In genomic region chr15:70703066-70703465, GRCh38 we compare ENCODE assay signal across 12 cellular contexts.
DNase-seq lines count a peak whose midpoint lies in the region; ATAC-seq, FAIRE-seq and TF ChIP-seq lines count a peak whose summit lies in the region.
"Had no signal": no experiment of that assay in that cellular context is flagged by ENCODE, and none has a peak within 500 bp of the region (broad histone marks: within the 10 kb centered on the region; RNA-seq: fewer than 3 reads in every experiment).

No MANE protein-coding gene starts in this region.

- peaks cover 6% of the 10 kb centered on the region for H3K79me1 ChIP-seq in mesenchymal stem cell (replicated peaks; ENCODE audit: low read length, poor library complexity, severe bottlenecking)

- H3K23ac ChIP-seq in mesenchymal stem cell (ENCODE audit: low read length in 2 of 2) = no peak overlapping the region

- no peak overlapping the region for H2AFZ ChIP-seq in astrocyte (ENCODE audit: low read depth, low read length)
- no peak overlapping the region for H2AFZ ChIP-seq in mesenchymal stem cell (ENCODE audit: low read depth, low read length)

- H3K36me3 Mint-ChIP-seq in HFFc6 (ENCODE audit: low read depth) = peaks cover 21% of the 10 kb centered on the region
- H3K36me3 Mint-ChIP-seq in astrocyte (ENCODE audit: low read depth, unreplicated experiment) = peaks cover 4% of the 10 kb centered on the region
- H3K36me3 Mint-ChIP-seq: CD4-positive, CD25-positive, alpha-beta regulatory T cell had no signal

- H3K4me3 Mint-ChIP-seq in HFFc6 (peak overlapping the region; percentile 81; the same call in 1 of the 2 replicates), astrocyte (ENCODE audit: unreplicated experiment) (peak overlapping the region; percentile 54)
- H3K4me3 Mint-ChIP-seq: CD4-positive, CD25-positive, alpha-beta regulatory T cell; memory B cell had no signal

- H3K9me3 ChIP-seq in astrocyte (ENCODE audit: insufficient read depth, low read depth, low read length) = no peaks in the 10 kb centered on the region
- H3K9me3 ChIP-seq in mesenchymal stem cell (ENCODE audit: control insufficient read depth, low read length) = no peaks in the 10 kb centered on the region
- H3K9me3 ChIP-seq in thyroid gland = no peaks in the 10 kb centered on the region

- no peak overlapping the region for H2BK15ac ChIP-seq in mesenchymal stem cell (ENCODE audit: low read depth, poor library complexity, severe bottlenecking)

- peaks cover 3% of the 10 kb centered on the region for H4K20me1 ChIP-seq in astrocyte (ENCODE audit: insufficient read depth, low read length)

- H3K9me3 Mint-ChIP-seq in HFFc6 = no peaks in the 10 kb centered on the region
- H3K9me3 Mint-ChIP-seq in astrocyte (ENCODE audit: unreplicated experiment) = no peaks in the 10 kb centered on the region
- H3K9me3 Mint-ChIP-seq: CD4-positive, CD25-positive, alpha-beta regulatory T cell had no signal

- no peaks in the 10 kb centered on the region; the same call in 1 of the 2 replicates for H3K27me3 Mint-ChIP-seq in HFFc6 (ENCODE audit: insufficient read depth)
- H3K27me3 Mint-ChIP-seq in astrocyte (ENCODE audit: low read depth, unreplicated experiment) = no peaks in the 10 kb centered on the region

- WGBS in mesenchymal stem cell = no CpG with 5 or more reads among the region's 2 CpGs
- 66 to 74% methylated on average over 2 of the region's 2 CpGs for WGBS in thyroid gland, 2 donors

- no peaks in the 10 kb centered on the region for H3K27me3 ChIP-seq in astrocyte (ENCODE audit: insufficient read depth, low read length)
- H3K27me3 ChIP-seq in mesenchymal stem cell (ENCODE audit: control insufficient read depth in 1 of 2, insufficient read depth in 1 of 2, low read length in 2 of 2) = no peaks in the 10 kb centered on the region
- H3K27me3 ChIP-seq in thyroid gland = no peaks in the 10 kb centered on the region

- peak overlapping the region; percentile 52 for H3K4me3 ChIP-seq in astrocyte (ENCODE audit: insufficient read depth, low read depth, low read length)
- H3K4me3 ChIP-seq in mesenchymal stem cell (ENCODE audit: insufficient read depth in 1 of 2, low read depth in 1 of 2, low read length in 2 of 2) = peak overlapping the region in 1 of 2 experiments; percentile 74
- H3K4me3 ChIP-seq in thyroid gland (replicated peaks in 1 of 3) = no peak overlapping the region

- H3K27ac Mint-ChIP-seq in HFFc6 (peak overlapping the region; percentile 83), astrocyte (ENCODE audit: unreplicated experiment) (peak overlapping the region; percentile 93)
- H3K27ac Mint-ChIP-seq: CD4-positive, CD25-positive, alpha-beta regulatory T cell; memory B cell had no signal

- H2BK5ac ChIP-seq in mesenchymal stem cell (ENCODE audit: low read depth, low read length, poor library complexity, severe bottlenecking) = no peak overlapping the region

- H3K79me2 ChIP-seq in astrocyte (ENCODE audit: insufficient read depth, low read length) = peaks cover 91% of the 10 kb centered on the region

- peaks cover 57% of the 10 kb centered on the region for H3K4me1 ChIP-seq in astrocyte (ENCODE audit: insufficient read depth, low read length)
- H3K4me1 ChIP-seq in mesenchymal stem cell (ENCODE audit: control insufficient read depth, insufficient read depth, low read depth, low read length) = peaks cover 3% of the 10 kb centered on the region
- peaks cover 40 to 59% of the 10 kb centered on the region in 2 donors for H3K4me1 ChIP-seq in thyroid gland

- H3K4me2 ChIP-seq in astrocyte (ENCODE audit: low read length) (peak overlapping the region; percentile 83), mesenchymal stem cell (ENCODE audit: low read length, poor library complexity, severe bottlenecking) (no peak overlapping the region)

- H2BK12ac ChIP-seq in mesenchymal stem cell (ENCODE audit: low read length in 2 of 2) = no peak overlapping the region

- FAIRE-seq in astrocyte (lab: Jason Lieb, UNC) = no peak

- intact Hi-C loops in thyroid gland (cut with DNase I) = no loop called here

- peak overlapping the region; percentile 80 for H3K27ac ChIP-seq in astrocyte (ENCODE audit: low read depth, low read length)
- peak overlapping the region; percentile 53 for H3K27ac ChIP-seq in mesenchymal stem cell (ENCODE audit: low read length, poor library complexity, severe bottlenecking)
- peak overlapping the region in 2 of 3 donors; percentile 7 to 14 for H3K27ac ChIP-seq in thyroid gland

- H3K36me3 ChIP-seq in astrocyte (ENCODE audit: insufficient read depth, low read length) (peaks cover 3% of the 10 kb centered on the region), mesenchymal stem cell (ENCODE audit: control insufficient read depth in 1 of 2, insufficient read depth in 2 of 2, low read depth in 1 of 2, low read length in 2 of 2) (peaks cover 0 to 22% of the 10 kb centered on the region in 2 experiments), thyroid gland (no peaks in the 10 kb centered on the region)

- ATAC-seq in GM19328 (IDR thresholded peaks at IDR 0.05; ENCODE audit: unreplicated experiment) = no peak

- no peak for DNase-seq in HFFc6
- DNase-seq in astrocyte (ENCODE audit: low read depth) = no peak
- DNase-seq in mesenchymal stem cell = peak; percentile 44
- no peak for DNase-seq in thyroid gland
- no peak for DNase-seq in NCI-H1105 (lab: John Stamatoyannopoulos, UW)
- no peak for DNase-seq in iPS-NIHi7 (ENCODE audit: extremely low spot score)
- DNase-seq: activated CD4-positive, alpha-beta T cell treated with anti-CD3 and anti-CD28 coated beads, Interleukin-2, amount 50 U/mL, for 4 hours; CD4-positive, CD25-positive, alpha-beta regulatory T cell; NCI-H446 treated with DMSO at 0.1 percent for 48 hours; stimulated activated CD4-positive, alpha-beta T cell treated with anti-CD3 and anti-CD28 coated beads, Interleukin-2, amount 100 ng/mL, for 48 hours had no signal

- H2BK120ac ChIP-seq in mesenchymal stem cell (ENCODE audit: low read depth, low read length) = no peak overlapping the region

- H3K14ac ChIP-seq in mesenchymal stem cell (ENCODE audit: low read length in 2 of 2) = no peak overlapping the region

- TF ChIP-seq CTCF in HFFc6 (IDR thresholded peaks at IDR 0.05) (no peak), astrocyte (IDR thresholded peaks at IDR 0.05; ENCODE audit: insufficient read depth, low read depth, low read length) (no peak), thyroid gland (IDR thresholded peaks at IDR 0.05) (no peak)

- H4K91ac ChIP-seq in mesenchymal stem cell (ENCODE audit: low read length) = no peak overlapping the region

- no peak overlapping the region for H3K18ac ChIP-seq in mesenchymal stem cell (ENCODE audit: low read depth in 1 of 2, low read length in 2 of 2)

- no peak overlapping the region for H2AK5ac ChIP-seq in mesenchymal stem cell (ENCODE audit: low read length, severe bottlenecking)

- H3K4me1 Mint-ChIP-seq in HFFc6 (ENCODE audit: low read depth) (peaks cover 89% of the 10 kb centered on the region), astrocyte (ENCODE audit: low read depth, unreplicated experiment) (peaks cover 71% of the 10 kb centered on the region)
- H3K4me1 Mint-ChIP-seq: CD4-positive, CD25-positive, alpha-beta regulatory T cell had no signal

- TF ChIP-seq POLR2A in thyroid gland (IDR thresholded peaks at IDR 0.05) = no peak

- no peak overlapping the region for H4K8ac ChIP-seq in mesenchymal stem cell (ENCODE audit: low read length)

- H3K9ac ChIP-seq in astrocyte (ENCODE audit: low read length) (peak overlapping the region; percentile 74), mesenchymal stem cell (ENCODE audit: low read length) (peak overlapping the region; percentile 93)

- no peak overlapping the region for H3K4ac ChIP-seq in mesenchymal stem cell (ENCODE audit: low read depth in 1 of 2, low read length in 2 of 2)

Comparison
In these comparisons a context has a peak if more than half of its experiments do, and no peak if none do; other contexts are left out.
1. H3K27ac ChIP-seq: peak in every context shown above with its lines; median percentile 80 in astrocyte; 53 in mesenchymal stem cell; 10 in thyroid gland.